In the genomic region with DNA sequence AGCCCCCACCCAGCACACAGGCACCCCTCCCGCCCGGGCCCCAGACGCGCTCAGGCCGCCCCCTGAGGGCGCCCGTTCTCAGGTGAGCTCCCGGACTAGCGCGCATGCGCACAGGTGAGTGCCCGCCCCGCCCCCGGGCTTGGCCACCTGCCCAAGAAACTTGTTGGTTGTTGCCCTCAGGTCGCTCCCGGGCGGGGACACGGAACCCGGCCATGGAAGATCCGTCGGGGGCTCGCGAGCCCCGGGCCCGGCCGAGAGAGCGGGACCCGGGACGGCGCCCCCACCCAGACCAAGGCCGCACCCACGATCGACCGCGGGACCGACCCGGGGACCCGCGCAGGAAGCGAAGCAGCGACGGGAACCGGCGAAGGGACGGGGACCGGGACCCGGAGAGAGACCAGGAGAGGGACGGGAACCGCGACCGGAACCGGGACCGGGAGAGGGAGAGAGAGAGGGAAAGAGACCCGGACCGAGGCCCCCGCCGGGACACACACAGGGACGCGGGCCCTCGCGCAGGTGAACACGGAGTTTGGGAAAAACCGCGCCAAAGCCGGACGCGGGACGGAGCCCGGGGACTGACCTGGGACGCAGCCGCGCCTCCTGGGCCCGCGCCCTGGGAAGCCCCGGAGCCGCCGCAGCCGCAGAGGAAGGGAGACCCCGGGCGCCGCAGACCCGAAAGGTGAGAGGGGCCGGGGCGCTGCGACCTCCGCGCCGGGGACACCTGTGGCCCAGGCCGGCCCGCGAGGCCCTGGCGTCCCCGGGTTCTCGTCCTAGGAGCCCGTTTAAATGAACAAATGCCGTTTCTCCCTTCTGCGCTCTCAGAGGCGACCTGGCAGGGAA, we compare ENCODE assay signal across 1 cellular context.
TF ChIP-seq lines count a peak whose summit lies in the region.

MARVELD3 (plus strand) TSS at position 167 of the 840 bp plus-strand sequence; CDS start at position 213, 46 bp downstream.

TF ChIP-seq in H1, 55 proteins besides CTCF, POLR2A, EP300 and RAD21:
- TF ChIP-seq KDM1A (IDR thresholded peaks at IDR 0.05; ENCODE audit: borderline replicate concordance, low read length) (no peak), FOSL1 (IDR thresholded peaks at IDR 0.05; ENCODE audit: insufficient read depth, low read depth, low read length) (no peak), E2F6 (IDR thresholded peaks at IDR 0.05) (peak; percentile 93), CHD2 (IDR thresholded peaks at IDR 0.05; ENCODE audit: low read length) (no peak), PHF8 (conservative IDR thresholded peaks at IDR 0.05; ENCODE audit: low read depth, low read length) (peak; percentile 69), RBBP5 (IDR thresholded peaks at IDR 0.05; ENCODE audit: borderline replicate concordance, low read depth, low read length) (no peak), POLR2AphosphoS5 (IDR thresholded peaks at IDR 0.05; ENCODE audit: low read depth, low read length) (peak; percentile 82), JUND (IDR thresholded peaks at IDR 0.05; ENCODE audit: low read length) (no peak), SAP30 (IDR thresholded peaks at IDR 0.05; ENCODE audit: insufficient read depth, insufficient replicate concordance, low read length) (no peak), CHD1 (IDR thresholded peaks at IDR 0.05; ENCODE audit: low read depth, low read length) (no peak), YY1 (IDR thresholded peaks at IDR 0.05; ENCODE audit: low read depth, low read length) (0 out of 2 replicates have a peak, but pooled peaks have one; percentile 14), POU5F1 (IDR thresholded peaks at IDR 0.05; ENCODE audit: low read depth, low read length) (no peak), GTF2F1 (IDR thresholded peaks at IDR 0.05; ENCODE audit: borderline replicate concordance, low read depth, low read length) (peak; percentile 12; the same call in 1 of the 2 replicates), BCL11A (IDR thresholded peaks at IDR 0.05; ENCODE audit: low read depth in 2 of 2, low read length in 2 of 2) (no peak), TAF7 (optimal IDR thresholded peaks at IDR 0.05; ENCODE audit: borderline replicate concordance, low read depth, low read length) (peak; percentile 90), EZH2 (IDR thresholded peaks at IDR 0.05; ENCODE audit: low read depth, low read length, severe bottlenecking) (peak; percentile 32), ASH2L (IDR thresholded peaks at IDR 0.05; ENCODE audit: low read length) (peak; percentile 74), EGR1 (IDR thresholded peaks at IDR 0.05; ENCODE audit: borderline replicate concordance, low read depth, low read length) (no peak), NANOG (IDR thresholded peaks at IDR 0.05; ENCODE audit: insufficient read depth, low read depth, low read length, poor library complexity, severe bottlenecking) (no peak), BACH1 (IDR thresholded peaks at IDR 0.05; ENCODE audit: low read length) (no peak), ZNF274 (IDR thresholded peaks at IDR 0.05; ENCODE audit: borderline replicate concordance, extremely low read depth, low read length) (no peak), RFX5 (IDR thresholded peaks at IDR 0.05; ENCODE audit: borderline replicate concordance, low read depth, low read length) (no peak), KDM4A (IDR thresholded peaks at IDR 0.05; ENCODE audit: low read depth, low read length, severe bottlenecking) (peak; percentile 69), TBP (IDR thresholded peaks at IDR 0.05; ENCODE audit: low read depth, low read length) (peak; percentile 83), NRF1 (IDR thresholded peaks at IDR 0.05; ENCODE audit: low read depth, low read length) (peak; percentile 67), CEBPB (IDR thresholded peaks at IDR 0.05; ENCODE audit: low read depth, low read length) (no peak), BRCA1 (IDR thresholded peaks at IDR 0.05; ENCODE audit: low read depth, low read length) (no peak), SUZ12 (IDR thresholded peaks at IDR 0.05; ENCODE audit: low read length) (no peak), RNF2 (IDR thresholded peaks at IDR 0.05; ENCODE audit: borderline replicate concordance, low read depth, low read length, missing control alignments, poor library complexity, severe bottlenecking) (no peak), SIN3A (conservative IDR thresholded peaks at IDR 0.05 in 1 of 2, IDR thresholded peaks at IDR 0.05 in 1 of 2; ENCODE audit: low read depth in 1 of 2, low read length in 2 of 2) (no peak), ATF3 (IDR thresholded peaks at IDR 0.05; ENCODE audit: insufficient read depth, low read depth, low read length) (no peak), HDAC2 (IDR thresholded peaks at IDR 0.05; ENCODE audit: borderline replicate concordance in 1 of 2, low read depth in 2 of 2, low read length in 2 of 2) (0 out of 4 replicates have a peak, but pooled peaks of 1 of the 2 experiments have one; percentile 8), RXRA (IDR thresholded peaks at IDR 0.05; ENCODE audit: insufficient read depth, low read depth, low read length) (no peak), SIRT6 (IDR thresholded peaks at IDR 0.05; ENCODE audit: low read length) (no peak), SRF (IDR thresholded peaks at IDR 0.05; ENCODE audit: low read depth, low read length) (no peak), CREB1 (IDR thresholded peaks at IDR 0.05) (no peak), TAF1 (IDR thresholded peaks at IDR 0.05; ENCODE audit: low read depth, low read length) (peak; percentile 92)
- TF ChIP-seq, protein P1, sequence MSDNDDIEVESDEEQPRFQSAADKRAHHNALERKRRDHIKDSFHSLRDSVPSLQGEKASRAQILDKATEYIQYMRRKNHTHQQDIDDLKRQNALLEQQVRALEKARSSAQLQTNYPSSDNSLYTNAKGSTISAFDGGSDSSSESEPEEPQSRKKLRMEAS (IDR thresholded peaks at IDR 0.05), result peak; percentile 94
- TF ChIP-seq, protein P2, sequence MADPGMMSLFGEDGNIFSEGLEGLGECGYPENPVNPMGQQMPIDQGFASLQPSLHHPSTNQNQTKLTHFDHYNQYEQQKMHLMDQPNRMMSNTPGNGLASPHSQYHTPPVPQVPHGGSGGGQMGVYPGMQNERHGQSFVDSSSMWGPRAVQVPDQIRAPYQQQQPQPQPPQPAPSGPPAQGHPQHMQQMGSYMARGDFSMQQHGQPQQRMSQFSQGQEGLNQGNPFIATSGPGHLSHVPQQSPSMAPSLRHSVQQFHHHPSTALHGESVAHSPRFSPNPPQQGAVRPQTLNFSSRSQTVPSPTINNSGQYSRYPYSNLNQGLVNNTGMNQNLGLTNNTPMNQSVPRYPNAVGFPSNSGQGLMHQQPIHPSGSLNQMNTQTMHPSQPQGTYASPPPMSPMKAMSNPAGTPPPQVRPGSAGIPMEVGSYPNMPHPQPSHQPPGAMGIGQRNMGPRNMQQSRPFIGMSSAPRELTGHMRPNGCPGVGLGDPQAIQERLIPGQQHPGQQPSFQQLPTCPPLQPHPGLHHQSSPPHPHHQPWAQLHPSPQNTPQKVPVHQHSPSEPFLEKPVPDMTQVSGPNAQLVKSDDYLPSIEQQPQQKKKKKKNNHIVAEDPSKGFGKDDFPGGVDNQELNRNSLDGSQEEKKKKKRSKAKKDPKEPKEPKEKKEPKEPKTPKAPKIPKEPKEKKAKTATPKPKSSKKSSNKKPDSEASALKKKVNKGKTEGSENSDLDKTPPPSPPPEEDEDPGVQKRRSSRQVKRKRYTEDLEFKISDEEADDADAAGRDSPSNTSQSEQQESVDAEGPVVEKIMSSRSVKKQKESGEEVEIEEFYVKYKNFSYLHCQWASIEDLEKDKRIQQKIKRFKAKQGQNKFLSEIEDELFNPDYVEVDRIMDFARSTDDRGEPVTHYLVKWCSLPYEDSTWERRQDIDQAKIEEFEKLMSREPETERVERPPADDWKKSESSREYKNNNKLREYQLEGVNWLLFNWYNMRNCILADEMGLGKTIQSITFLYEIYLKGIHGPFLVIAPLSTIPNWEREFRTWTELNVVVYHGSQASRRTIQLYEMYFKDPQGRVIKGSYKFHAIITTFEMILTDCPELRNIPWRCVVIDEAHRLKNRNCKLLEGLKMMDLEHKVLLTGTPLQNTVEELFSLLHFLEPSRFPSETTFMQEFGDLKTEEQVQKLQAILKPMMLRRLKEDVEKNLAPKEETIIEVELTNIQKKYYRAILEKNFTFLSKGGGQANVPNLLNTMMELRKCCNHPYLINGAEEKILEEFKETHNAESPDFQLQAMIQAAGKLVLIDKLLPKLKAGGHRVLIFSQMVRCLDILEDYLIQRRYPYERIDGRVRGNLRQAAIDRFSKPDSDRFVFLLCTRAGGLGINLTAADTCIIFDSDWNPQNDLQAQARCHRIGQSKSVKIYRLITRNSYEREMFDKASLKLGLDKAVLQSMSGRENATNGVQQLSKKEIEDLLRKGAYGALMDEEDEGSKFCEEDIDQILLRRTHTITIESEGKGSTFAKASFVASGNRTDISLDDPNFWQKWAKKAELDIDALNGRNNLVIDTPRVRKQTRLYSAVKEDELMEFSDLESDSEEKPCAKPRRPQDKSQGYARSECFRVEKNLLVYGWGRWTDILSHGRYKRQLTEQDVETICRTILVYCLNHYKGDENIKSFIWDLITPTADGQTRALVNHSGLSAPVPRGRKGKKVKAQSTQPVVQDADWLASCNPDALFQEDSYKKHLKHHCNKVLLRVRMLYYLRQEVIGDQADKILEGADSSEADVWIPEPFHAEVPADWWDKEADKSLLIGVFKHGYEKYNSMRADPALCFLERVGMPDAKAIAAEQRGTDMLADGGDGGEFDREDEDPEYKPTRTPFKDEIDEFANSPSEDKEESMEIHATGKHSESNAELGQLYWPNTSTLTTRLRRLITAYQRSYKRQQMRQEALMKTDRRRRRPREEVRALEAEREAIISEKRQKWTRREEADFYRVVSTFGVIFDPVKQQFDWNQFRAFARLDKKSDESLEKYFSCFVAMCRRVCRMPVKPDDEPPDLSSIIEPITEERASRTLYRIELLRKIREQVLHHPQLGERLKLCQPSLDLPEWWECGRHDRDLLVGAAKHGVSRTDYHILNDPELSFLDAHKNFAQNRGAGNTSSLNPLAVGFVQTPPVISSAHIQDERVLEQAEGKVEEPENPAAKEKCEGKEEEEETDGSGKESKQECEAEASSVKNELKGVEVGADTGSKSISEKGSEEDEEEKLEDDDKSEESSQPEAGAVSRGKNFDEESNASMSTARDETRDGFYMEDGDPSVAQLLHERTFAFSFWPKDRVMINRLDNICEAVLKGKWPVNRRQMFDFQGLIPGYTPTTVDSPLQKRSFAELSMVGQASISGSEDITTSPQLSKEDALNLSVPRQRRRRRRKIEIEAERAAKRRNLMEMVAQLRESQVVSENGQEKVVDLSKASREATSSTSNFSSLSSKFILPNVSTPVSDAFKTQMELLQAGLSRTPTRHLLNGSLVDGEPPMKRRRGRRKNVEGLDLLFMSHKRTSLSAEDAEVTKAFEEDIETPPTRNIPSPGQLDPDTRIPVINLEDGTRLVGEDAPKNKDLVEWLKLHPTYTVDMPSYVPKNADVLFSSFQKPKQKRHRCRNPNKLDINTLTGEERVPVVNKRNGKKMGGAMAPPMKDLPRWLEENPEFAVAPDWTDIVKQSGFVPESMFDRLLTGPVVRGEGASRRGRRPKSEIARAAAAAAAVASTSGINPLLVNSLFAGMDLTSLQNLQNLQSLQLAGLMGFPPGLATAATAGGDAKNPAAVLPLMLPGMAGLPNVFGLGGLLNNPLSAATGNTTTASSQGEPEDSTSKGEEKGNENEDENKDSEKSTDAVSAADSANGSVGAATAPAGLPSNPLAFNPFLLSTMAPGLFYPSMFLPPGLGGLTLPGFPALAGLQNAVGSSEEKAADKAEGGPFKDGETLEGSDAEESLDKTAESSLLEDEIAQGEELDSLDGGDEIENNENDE (IDR thresholded peaks at IDR 0.05; ENCODE audit: insufficient replicate concordance, low read length), result no peak
